Comparison of ENCODE assay signal across 10 cellular contexts in genomic region chr15:92817339-92817886, GRCh38.
DNase-seq lines count a peak whose midpoint lies in the region; ATAC-seq, FAIRE-seq and TF ChIP-seq lines count a peak whose summit lies in the region.
"Had no signal": no experiment of that assay in that cellular context is flagged by ENCODE, and none has a peak within 500 bp of the region (broad histone marks: within the 10 kb centered on the region; RNA-seq: fewer than 3 reads in every experiment).

No MANE protein-coding gene starts in this region.

- no peak overlapping the region for H3K9ac ChIP-seq in colonic mucosa (ENCODE audit: low read depth in 2 of 2, low read length in 2 of 2)
- no peak overlapping the region for H3K9ac ChIP-seq in kidney (ENCODE audit: low read length in 2 of 2)

- peak overlapping the region; percentile 83 for H3K27ac Mint-ChIP-seq in activated T-cell treated with anti-CD3 and anti-CD28 coated beads, Interleukin-2, amount 50 U/mL, for 72 hours
- peak overlapping the region; percentile 47 for H3K27ac Mint-ChIP-seq in stimulated activated naive B cell treated with anti-CD40 and anti-IgM and Interleukin-4, amounts not matched to agents 10 μg/mL and 1 μg/mL and 100 μg/mL, for 72 hours

- FAIRE-seq in kidney (lab: Jason Lieb, UNC) = no peak
- FAIRE-seq: RCC 7860 had no signal

- H3K27me3 ChIP-seq in colonic mucosa = no peaks in the 10 kb centered on the region

- BruUV-seq in OCI-LY7 (replicated peaks; lab: Mats Ljungman, UMichigan) = no TSS peak

- H3K4me3 ChIP-seq in OCI-LY7 (ENCODE audit: low read depth, low read length, poor library complexity, severe bottlenecking) (peak overlapping the region; percentile 39), colonic mucosa (no peak overlapping the region), kidney (ENCODE audit: low read length in 2 of 2) (no peak overlapping the region)

- no peaks in the 10 kb centered on the region for H3K27me3 Mint-ChIP-seq in activated T-cell treated with anti-CD3 and anti-CD28 coated beads, Interleukin-2, amount 50 U/mL, for 72 hours (ENCODE audit: low read depth)
- no peaks in the 10 kb centered on the region for H3K27me3 Mint-ChIP-seq in stimulated activated naive B cell treated with anti-CD40 and anti-IgM and Interleukin-4, amounts not matched to agents 10 μg/mL and 1 μg/mL and 100 μg/mL, for 72 hours

- TF ChIP-seq CTCF in OCI-LY7 (conservative IDR thresholded peaks at IDR 0.05; ENCODE audit: low read length) = no peak
- no peak for TF ChIP-seq CTCF in colonic mucosa (IDR thresholded peaks at IDR 0.05)
- no peak for TF ChIP-seq CTCF in kidney (IDR thresholded peaks at IDR 0.05; ENCODE audit: borderline replicate concordance, extremely low read depth, insufficient read depth)

- peak overlapping the region; percentile 71 to 83 for H3K4me3 Mint-ChIP-seq in activated T-cell treated with anti-CD3 and anti-CD28 coated beads, Interleukin-2, amount 50 U/mL, for 72 hours
- peak overlapping the region; percentile 63 to 78 for H3K4me3 Mint-ChIP-seq in stimulated activated naive B cell treated with anti-CD40 and anti-IgM and Interleukin-4, amounts not matched to agents 10 μg/mL and 1 μg/mL and 100 μg/mL, for 72 hours

- peak overlapping the region; percentile 80; the same call in 1 of the 2 replicates for H2AFZ ChIP-seq in OCI-LY7 (ENCODE audit: low read length)

- ATAC-seq in activated T-cell treated with anti-CD3 and anti-CD28 coated beads, Interleukin-2, amount 50 U/mL, for 72 hours (replicated peaks in 1 of 2) = no peak
- ATAC-seq in stimulated activated naive B cell treated with anti-CD40 and anti-IgM and Interleukin-4, amounts not matched to agents 10 μg/mL and 1 μg/mL and 100 μg/mL, for 72 hours (replicated peaks) = peak; percentile 65 to 70
- ATAC-seq in GM19452 (IDR thresholded peaks at IDR 0.05; ENCODE audit: unreplicated experiment) = no peak

- H3K79me2 ChIP-seq in OCI-LY7 (ENCODE audit: insufficient read depth, low read depth, low read length) = peaks cover 4% of the 10 kb centered on the region; the same call in 1 of the 2 replicates

- H3K9me2 ChIP-seq in OCI-LY7 (ENCODE audit: insufficient read depth, low read length) = no peaks in the 10 kb centered on the region

- peaks cover 0 to 1% of the 10 kb centered on the region in 2 donors for H3K36me3 Mint-ChIP-seq in activated T-cell treated with anti-CD3 and anti-CD28 coated beads, Interleukin-2, amount 50 U/mL, for 72 hours (ENCODE audit: insufficient read depth in 2 of 2)
- H3K36me3 Mint-ChIP-seq in stimulated activated naive B cell treated with anti-CD40 and anti-IgM and Interleukin-4, amounts not matched to agents 10 μg/mL and 1 μg/mL and 100 μg/mL, for 72 hours = no peaks in the 10 kb centered on the region

- H3K36me3 ChIP-seq in OCI-LY7 (ENCODE audit: insufficient read depth, low read length) (no peaks in the 10 kb centered on the region), colonic mucosa (no peaks in the 10 kb centered on the region), kidney (ENCODE audit: control insufficient read depth in 1 of 2, insufficient read depth in 2 of 2, low read length in 2 of 2) (no peaks in the 10 kb centered on the region)

- peak overlapping the region; percentile 77 for H3K4me2 ChIP-seq in OCI-LY7 (ENCODE audit: low read length)

- peaks cover 59% of the 10 kb centered on the region for H3K4me1 Mint-ChIP-seq in activated T-cell treated with anti-CD3 and anti-CD28 coated beads, Interleukin-2, amount 50 U/mL, for 72 hours (ENCODE audit: low read depth)
- peaks cover 13 to 41% of the 10 kb centered on the region in 2 donors for H3K4me1 Mint-ChIP-seq in stimulated activated naive B cell treated with anti-CD40 and anti-IgM and Interleukin-4, amounts not matched to agents 10 μg/mL and 1 μg/mL and 100 μg/mL, for 72 hours

- H3K4me1 ChIP-seq in OCI-LY7 (ENCODE audit: insufficient read depth, low read length, poor library complexity, severe bottlenecking) = peaks cover 65% of the 10 kb centered on the region
- peaks cover 7% of the 10 kb centered on the region for H3K4me1 ChIP-seq in colonic mucosa
- H3K4me1 ChIP-seq in kidney (ENCODE audit: control insufficient read depth in 1 of 2, insufficient read depth in 1 of 2, low read depth in 1 of 2, low read length in 2 of 2) = peaks cover 0 to 7% of the 10 kb centered on the region in 2 donors

- H4K20me1 ChIP-seq in OCI-LY7 (ENCODE audit: insufficient read depth, low read length) = no peaks in the 10 kb centered on the region

- H3K9me3 ChIP-seq in OCI-LY7 (ENCODE audit: low read length) = no peaks in the 10 kb centered on the region
- no peaks in the 10 kb centered on the region for H3K9me3 ChIP-seq in colonic mucosa
- H3K9me3 ChIP-seq in kidney (ENCODE audit: control insufficient read depth in 1 of 2, low read length in 2 of 2) = no peaks in the 10 kb centered on the region

- H3K27ac ChIP-seq in OCI-LY7 (ENCODE audit: low read depth, low read length, poor library complexity, severe bottlenecking) = peak overlapping the region; percentile 71
- peak overlapping the region; percentile 60 for H3K27ac ChIP-seq in colonic mucosa
- H3K27ac ChIP-seq in kidney (ENCODE audit: low read depth in 2 of 2, low read length in 2 of 2) = no peak overlapping the region

- intact Hi-C loops in OCI-LY7 (cut with micrococcal nuclease; ENCODE audit: unreplicated experiment) (no loop called here), colonic mucosa (cut with DNase I) (loop anchor here (5.0 kb wide), 1 partner anchor 65 kb away; no protein-coding TSS in a partner anchor), kidney (cut with DNase I) (no loop called here)

- no peaks in the 10 kb centered on the region for H3K9me3 Mint-ChIP-seq in activated T-cell treated with anti-CD3 and anti-CD28 coated beads, Interleukin-2, amount 50 U/mL, for 72 hours
- H3K9me3 Mint-ChIP-seq in stimulated activated naive B cell treated with anti-CD40 and anti-IgM and Interleukin-4, amounts not matched to agents 10 μg/mL and 1 μg/mL and 100 μg/mL, for 72 hours = no peaks in the 10 kb centered on the region

- no peak for DNase-seq in activated T-cell treated with anti-CD3 and anti-CD28 coated beads, Interleukin-2, amount 50 U/mL, for 72 hours
- DNase-seq in activated T-cell treated with anti-CD3 and anti-CD28 coated beads for 4 hours (no peak), OCI-LY7 (ENCODE audit: low spot score) (peak; percentile 69), colonic mucosa (no peak), kidney (no peak), globus pallidus (ENCODE audit: low spot score) (no peak)
- DNase-seq in stimulated activated naive B cell treated with anti-CD40 and anti-IgM and Interleukin-4, amounts not matched to agents 10 μg/mL and 1 μg/mL and 100 μg/mL, for 72 hours = no peak
- DNase-seq: central memory CD4-positive, alpha-beta T cell had no signal

- POLR2A ChIA-PET in OCI-LY7 (lab: Charles Lee) = interaction anchor here (0.5 to 9.4 kb wide), 10 partner anchors 9 to 91 kb away, joined by 3 to 205 read pairs (median 5); no protein-coding TSS in a partner anchor

- CTCF ChIA-PET in OCI-LY7 (lab: Charles Lee; ENCODE audit: unreplicated experiment) = no interaction called here

Comparison
In these comparisons a context has a peak if more than half of its experiments do, and no peak if none do; other contexts are left out.
1. ATAC-seq: peak in stimulated activated naive B cell treated with anti-CD40 and anti-IgM and Interleukin-4, amounts not matched to agents 10 μg/mL and 1 μg/mL and 100 μg/mL, for 72 hours (2 of 2); none in activated T-cell treated with anti-CD3 and anti-CD28 coated beads, Interleukin-2, amount 50 U/mL, for 72 hours (0 of 2) and GM19452 (single experiment).
2. H3K27ac ChIP-seq: peak in OCI-LY7 (single experiment) and colonic mucosa (single experiment); none in kidney (0 of 2).